In the genomic region with DNA sequence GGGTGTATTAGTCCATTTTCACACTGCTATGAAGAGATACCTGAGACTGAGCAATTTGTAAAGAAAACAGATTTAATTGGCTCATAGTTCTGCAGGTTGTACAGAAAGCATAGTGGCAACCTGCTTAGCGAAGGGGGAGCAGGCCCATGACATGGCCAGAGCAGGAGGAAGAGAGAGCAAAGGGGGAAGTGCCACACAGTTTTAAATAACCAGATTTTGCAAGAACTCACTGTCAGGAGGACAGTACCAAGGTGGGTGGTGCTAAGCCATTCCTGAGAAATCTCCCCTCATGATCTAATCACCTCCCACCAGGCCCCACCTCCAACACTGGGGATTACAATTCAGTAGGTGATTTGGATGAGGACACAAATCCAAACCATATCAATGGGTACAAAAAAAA, we compare ENCODE assay signal across 1 cellular context.
TF ChIP-seq lines count a peak whose summit lies in the region.

No MANE protein-coding gene starts in this region.

TF ChIP-seq in HepG2, 621 proteins besides CTCF, POLR2A, EP300 and RAD21 (continued from another document):
- TF ChIP-seq HNRNPUL1 (IDR thresholded peaks at IDR 0.05; ENCODE audit: low read depth, low read length) (no peak), PCBP1 (IDR thresholded peaks at IDR 0.05; ENCODE audit: borderline replicate concordance, low read depth, low read length) (no peak), SSRP1 (CRISPR knock-in tag; IDR thresholded peaks at IDR 0.05) (no peak), ZNF878 (CRISPR knock-in tag; IDR thresholded peaks at IDR 0.05) (no peak), EEA1 (CRISPR knock-in tag; IDR thresholded peaks at IDR 0.05; ENCODE audit: borderline replicate concordance) (no peak), NCOA5 (CRISPR knock-in tag; IDR thresholded peaks at IDR 0.05) (no peak), KLF6 (CRISPR knock-in tag; IDR thresholded peaks at IDR 0.05) (no peak), ZSCAN25 (CRISPR knock-in tag; IDR thresholded peaks at IDR 0.05) (no peak), NR2F2 (IDR thresholded peaks at IDR 0.05; ENCODE audit: borderline replicate concordance, low read depth) (no peak), HOXA5 (CRISPR knock-in tag; IDR thresholded peaks at IDR 0.05) (no peak), ZNF577 (CRISPR knock-in tag; IDR thresholded peaks at IDR 0.05; ENCODE audit: borderline replicate concordance, low read depth) (no peak), SP140L (CRISPR knock-in tag; IDR thresholded peaks at IDR 0.05; ENCODE audit: borderline replicate concordance) (no peak), RXRB (CRISPR knock-in tag; IDR thresholded peaks at IDR 0.05; ENCODE audit: borderline replicate concordance) (no peak), ZBTB38 (CRISPR knock-in tag; IDR thresholded peaks at IDR 0.05) (no peak), ARHGAP35 (CRISPR knock-in tag; IDR thresholded peaks at IDR 0.05; ENCODE audit: borderline replicate concordance) (no peak), ELF1 (CRISPR knock-in tag; IDR thresholded peaks at IDR 0.05) (no peak)
- TF ChIP-seq, protein P1, sequence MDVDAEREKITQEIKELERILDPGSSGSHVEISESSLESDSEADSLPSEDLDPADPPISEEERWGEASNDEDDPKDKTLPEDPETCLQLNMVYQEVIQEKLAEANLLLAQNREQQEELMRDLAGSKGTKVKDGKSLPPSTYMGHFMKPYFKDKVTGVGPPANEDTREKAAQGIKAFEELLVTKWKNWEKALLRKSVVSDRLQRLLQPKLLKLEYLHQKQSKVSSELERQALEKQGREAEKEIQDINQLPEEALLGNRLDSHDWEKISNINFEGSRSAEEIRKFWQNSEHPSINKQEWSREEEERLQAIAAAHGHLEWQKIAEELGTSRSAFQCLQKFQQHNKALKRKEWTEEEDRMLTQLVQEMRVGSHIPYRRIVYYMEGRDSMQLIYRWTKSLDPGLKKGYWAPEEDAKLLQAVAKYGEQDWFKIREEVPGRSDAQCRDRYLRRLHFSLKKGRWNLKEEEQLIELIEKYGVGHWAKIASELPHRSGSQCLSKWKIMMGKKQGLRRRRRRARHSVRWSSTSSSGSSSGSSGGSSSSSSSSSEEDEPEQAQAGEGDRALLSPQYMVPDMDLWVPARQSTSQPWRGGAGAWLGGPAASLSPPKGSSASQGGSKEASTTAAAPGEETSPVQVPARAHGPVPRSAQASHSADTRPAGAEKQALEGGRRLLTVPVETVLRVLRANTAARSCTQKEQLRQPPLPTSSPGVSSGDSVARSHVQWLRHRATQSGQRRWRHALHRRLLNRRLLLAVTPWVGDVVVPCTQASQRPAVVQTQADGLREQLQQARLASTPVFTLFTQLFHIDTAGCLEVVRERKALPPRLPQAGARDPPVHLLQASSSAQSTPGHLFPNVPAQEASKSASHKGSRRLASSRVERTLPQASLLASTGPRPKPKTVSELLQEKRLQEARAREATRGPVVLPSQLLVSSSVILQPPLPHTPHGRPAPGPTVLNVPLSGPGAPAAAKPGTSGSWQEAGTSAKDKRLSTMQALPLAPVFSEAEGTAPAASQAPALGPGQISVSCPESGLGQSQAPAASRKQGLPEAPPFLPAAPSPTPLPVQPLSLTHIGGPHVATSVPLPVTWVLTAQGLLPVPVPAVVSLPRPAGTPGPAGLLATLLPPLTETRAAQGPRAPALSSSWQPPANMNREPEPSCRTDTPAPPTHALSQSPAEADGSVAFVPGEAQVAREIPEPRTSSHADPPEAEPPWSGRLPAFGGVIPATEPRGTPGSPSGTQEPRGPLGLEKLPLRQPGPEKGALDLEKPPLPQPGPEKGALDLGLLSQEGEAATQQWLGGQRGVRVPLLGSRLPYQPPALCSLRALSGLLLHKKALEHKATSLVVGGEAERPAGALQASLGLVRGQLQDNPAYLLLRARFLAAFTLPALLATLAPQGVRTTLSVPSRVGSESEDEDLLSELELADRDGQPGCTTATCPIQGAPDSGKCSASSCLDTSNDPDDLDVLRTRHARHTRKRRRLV (CRISPR knock-in tag; IDR thresholded peaks at IDR 0.05) = no peak
- TF ChIP-seq, protein P2, sequence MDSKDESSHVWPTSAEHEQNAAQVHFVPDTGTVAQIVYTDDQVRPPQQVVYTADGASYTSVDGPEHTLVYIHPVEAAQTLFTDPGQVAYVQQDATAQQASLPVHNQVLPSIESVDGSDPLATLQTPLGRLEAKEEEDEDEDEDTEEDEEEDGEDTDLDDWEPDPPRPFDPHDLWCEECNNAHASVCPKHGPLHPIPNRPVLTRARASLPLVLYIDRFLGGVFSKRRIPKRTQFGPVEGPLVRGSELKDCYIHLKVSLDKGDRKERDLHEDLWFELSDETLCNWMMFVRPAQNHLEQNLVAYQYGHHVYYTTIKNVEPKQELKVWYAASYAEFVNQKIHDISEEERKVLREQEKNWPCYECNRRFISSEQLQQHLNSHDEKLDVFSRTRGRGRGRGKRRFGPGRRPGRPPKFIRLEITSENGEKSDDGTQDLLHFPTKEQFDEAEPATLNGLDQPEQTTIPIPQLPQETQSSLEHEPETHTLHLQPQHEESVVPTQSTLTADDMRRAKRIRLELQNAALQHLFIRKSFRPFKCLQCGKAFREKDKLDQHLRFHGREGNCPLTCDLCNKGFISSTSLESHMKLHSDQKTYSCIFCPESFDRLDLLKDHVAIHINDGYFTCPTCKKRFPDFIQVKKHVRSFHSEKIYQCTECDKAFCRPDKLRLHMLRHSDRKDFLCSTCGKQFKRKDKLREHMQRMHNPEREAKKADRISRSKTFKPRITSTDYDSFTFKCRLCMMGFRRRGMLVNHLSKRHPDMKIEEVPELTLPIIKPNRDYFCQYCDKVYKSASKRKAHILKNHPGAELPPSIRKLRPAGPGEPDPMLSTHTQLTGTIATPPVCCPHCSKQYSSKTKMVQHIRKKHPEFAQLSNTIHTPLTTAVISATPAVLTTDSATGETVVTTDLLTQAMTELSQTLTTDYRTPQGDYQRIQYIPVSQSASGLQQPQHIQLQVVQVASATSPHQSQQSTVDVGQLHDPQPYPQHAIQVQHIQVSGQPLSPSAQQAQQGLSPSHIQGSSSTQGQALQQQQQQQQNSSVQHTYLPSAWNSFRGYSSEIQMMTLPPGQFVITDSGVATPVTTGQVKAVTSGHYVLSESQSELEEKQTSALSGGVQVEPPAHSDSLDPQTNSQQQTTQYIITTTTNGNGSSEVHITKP (CRISPR knock-in tag; IDR thresholded peaks at IDR 0.05; ENCODE audit: low read depth) = no peak
